Comparison of ENCODE assay signal across 17 cellular contexts in genomic region chr6:158568549-158568948, GRCh38. TPM values are rescaled to one million over a fixed set of nuclear protein-coding genes. Genes with fewer than 3 reads are reported as not detected.
A peak's percentile ranks its signal among the peaks of the same experiment; 100 is the strongest.
DNase-seq lines count a peak whose midpoint lies in the region; ATAC-seq, FAIRE-seq and TF ChIP-seq lines count a peak whose summit lies in the region.
"Had no signal": no experiment of that assay in that cellular context is flagged by ENCODE, and none has a peak within 500 bp of the region (broad histone marks: within the 10 kb centered on the region; RNA-seq: fewer than 3 reads in every experiment).

No MANE protein-coding gene starts in this region.

- no peak overlapping the region for H3K56ac ChIP-seq in H1 (replicated peaks; ENCODE audit: insufficient read length, low read depth, low read length)

- H2BK5ac ChIP-seq in H1 (ENCODE audit: low read depth, low read length) = peak overlapping the region; percentile 75; the same call in 1 of the 2 replicates

- no peak overlapping the region for H4K5ac ChIP-seq in H1 (ENCODE audit: insufficient read length, low read depth, low read length)

- no peak for TF ChIP-seq RAD21 in H1 (IDR thresholded peaks at IDR 0.05 in 1 of 2, conservative IDR thresholded peaks at IDR 0.05 in 1 of 2; ENCODE audit: low read depth in 2 of 2, low read length in 2 of 2)

- no peak overlapping the region for H2AK5ac ChIP-seq in H1 (ENCODE audit: low read depth, low read length)

- DNase-seq in activated naive CD4-positive, alpha-beta T cell treated with anti-CD3 and anti-CD28 coated beads, Interleukin-2, amount 50 U/mL, for 72 hours (ENCODE audit: low spot score in 2 of 2) = no peak
- DNase-seq in activated naive CD4-positive, alpha-beta T cell treated with Interleukin-2 at 50 U/mL for 16 hours = no peak
- no peak for DNase-seq in activated CD4-positive, alpha-beta memory T cell treated with anti-CD3 and anti-CD28 coated beads for 36 hours
- DNase-seq in H1 (ENCODE audit: low read depth in 1 of 2, low spot score in 2 of 2) (no peak), GM12892 (ENCODE audit: insufficient read length) (no peak), activated gamma-delta T cell (lab: John Stamatoyannopoulos, UW) (no peak), sigmoid colon (no peak)
- no peak for DNase-seq in stimulated activated effector memory CD8-positive, alpha-beta T cell treated with anti-CD3 and anti-CD28 coated beads, Interleukin-12 subunit alpha, Interleukin-12 subunit beta, amount 100 ng/mL, for 72 hours (ENCODE audit: low spot score in 2 of 2)
- DNase-seq: HFFc6, MV-4-11, NCI-H2081 treated with DMSO at 0.1 percent for 48 hours, NCI-H526, PC-3, WERI-Rb-1 had no signal

- H2AFZ ChIP-seq in H1 (ENCODE audit: low read length) = no peak overlapping the region

- H3K18ac ChIP-seq in H1 (ENCODE audit: extremely low read depth, low read length) = peak overlapping the region; percentile 19; the same call in 1 of the 2 replicates

- no peaks in the 10 kb centered on the region for H3K9me3 Mint-ChIP-seq in activated naive CD4-positive, alpha-beta T cell treated with anti-CD3 and anti-CD28 coated beads, Interleukin-2, amount 50 U/mL, for 72 hours
- no peaks in the 10 kb centered on the region for H3K9me3 Mint-ChIP-seq in activated CD4-positive, alpha-beta memory T cell treated with anti-CD3 and anti-CD28 coated beads for 36 hours
- H3K9me3 Mint-ChIP-seq in stimulated activated effector memory CD8-positive, alpha-beta T cell treated with anti-CD3 and anti-CD28 coated beads, Interleukin-12 subunit alpha, Interleukin-12 subunit beta, amount 100 ng/mL, for 72 hours = no peaks in the 10 kb centered on the region
- H3K9me3 Mint-ChIP-seq: HFFc6 had no signal

- TF ChIP-seq CTCF in H1 (IDR thresholded peaks at IDR 0.05; ENCODE audit: control extremely low read depth in 1 of 3, insufficient read depth in 1 of 3, low read depth in 1 of 3, low read length in 3 of 3) (no peak), sigmoid colon (IDR thresholded peaks at IDR 0.05) (no peak)

- H3K4me3 ChIP-seq in H1 (ENCODE audit: extremely low read depth in 1 of 4, insufficient read depth in 2 of 4, low read depth in 3 of 4, low read length in 4 of 4) (no peak overlapping the region), sigmoid colon (no peak overlapping the region)
- H3K4me3 ChIP-seq: dorsolateral prefrontal cortex, left lung had no signal

- peaks cover 0 to 8% (median 4%) of the 10 kb centered on the region in 4 experiments; a peak in 4 of 7 replicates for H3K4me1 ChIP-seq in H1 (replicated peaks in 1 of 4; ENCODE audit: control insufficient read depth in 3 of 4, insufficient read depth in 4 of 4, low read length in 3 of 4)
- no peaks in the 10 kb centered on the region for H3K4me1 ChIP-seq in sigmoid colon

- H2BK20ac ChIP-seq in H1 (ENCODE audit: low read length) = no peak overlapping the region

- peak overlapping the region; percentile 82 to 89 for H3K27ac Mint-ChIP-seq in activated naive CD4-positive, alpha-beta T cell treated with anti-CD3 and anti-CD28 coated beads, Interleukin-2, amount 50 U/mL, for 72 hours
- H3K27ac Mint-ChIP-seq in activated CD4-positive, alpha-beta memory T cell treated with anti-CD3 and anti-CD28 coated beads for 36 hours = peak overlapping the region; percentile 79
- H3K27ac Mint-ChIP-seq in stimulated activated effector memory CD8-positive, alpha-beta T cell treated with anti-CD3 and anti-CD28 coated beads, Interleukin-12 subunit alpha, Interleukin-12 subunit beta, amount 100 ng/mL, for 72 hours = peak overlapping the region; percentile 89

- H2BK120ac ChIP-seq in H1 (replicated peaks; ENCODE audit: low read depth, low read length) = no peak overlapping the region

- peaks cover 8 to 19% of the 10 kb centered on the region in 2 donors for H3K36me3 Mint-ChIP-seq in activated naive CD4-positive, alpha-beta T cell treated with anti-CD3 and anti-CD28 coated beads, Interleukin-2, amount 50 U/mL, for 72 hours
- H3K36me3 Mint-ChIP-seq in activated CD4-positive, alpha-beta memory T cell treated with anti-CD3 and anti-CD28 coated beads for 36 hours = peaks cover 10% of the 10 kb centered on the region
- peaks cover 40% of the 10 kb centered on the region for H3K36me3 Mint-ChIP-seq in stimulated activated effector memory CD8-positive, alpha-beta T cell treated with anti-CD3 and anti-CD28 coated beads, Interleukin-12 subunit alpha, Interleukin-12 subunit beta, amount 100 ng/mL, for 72 hours

- H3K79me2 ChIP-seq in H1 (ENCODE audit: control insufficient read depth in 1 of 2, insufficient read depth in 2 of 2, low read length in 2 of 2) = peaks cover 0 to 87% of the 10 kb centered on the region in 2 experiments; a peak in 3 of 4 replicates

- intact Hi-C loops in activated CD4-positive, alpha-beta memory T cell treated with anti-CD3 and anti-CD28 coated beads for 36 hours (cut with micrococcal nuclease) = no loop called here
- intact Hi-C loops in sigmoid colon (cut with DNase I) = no loop called here

- H3K23ac ChIP-seq in H1 (ENCODE audit: insufficient read length) = no peak overlapping the region

- no peaks in the 10 kb centered on the region for H3K27me3 Mint-ChIP-seq in activated CD4-positive, alpha-beta memory T cell treated with anti-CD3 and anti-CD28 coated beads for 36 hours

- H3K36me3 ChIP-seq in H1 (ENCODE audit: control insufficient read depth in 2 of 4, insufficient read depth in 4 of 4, low read length in 3 of 4) (peaks cover 0 to 2% (median 0%) of the 10 kb centered on the region in 4 experiments; a peak in 2 of 8 replicates), sigmoid colon (peaks cover 0 to 3% (median 0%) of the 10 kb centered on the region in 4 donors)

- peaks cover 74% of the 10 kb centered on the region for H3K4me1 Mint-ChIP-seq in activated CD4-positive, alpha-beta memory T cell treated with anti-CD3 and anti-CD28 coated beads for 36 hours (ENCODE audit: low read depth)
- H3K4me1 Mint-ChIP-seq in stimulated activated effector memory CD8-positive, alpha-beta T cell treated with anti-CD3 and anti-CD28 coated beads, Interleukin-12 subunit alpha, Interleukin-12 subunit beta, amount 100 ng/mL, for 72 hours = peaks cover 82% of the 10 kb centered on the region

- TF ChIP-seq POLR2A in H1 (IDR thresholded peaks at IDR 0.05; ENCODE audit: control extremely low read depth in 1 of 2, low read depth in 2 of 2, low read length in 2 of 2) = no peak
- TF ChIP-seq POLR2A in GM12892 (IDR thresholded peaks at IDR 0.05; ENCODE audit: low read depth, low read length) = no peak
- TF ChIP-seq POLR2A in sigmoid colon (IDR thresholded peaks at IDR 0.05) = no peak

- CTCF ChIA-PET in activated CD4-positive, alpha-beta memory T cell treated with anti-CD3 and anti-CD28 coated beads for 36 hours (lab: Charles Lee) = interaction anchor here (1.0 to 2.4 kb wide), 2 partner anchors 16 to 355 kb away, joined by 3 to 12 read pairs; no protein-coding TSS in a partner anchor
- CTCF ChIA-PET in H1 (lab: Charles Lee; ENCODE audit: partially characterized antibody) = interaction anchor here (0.7 to 3.1 kb wide), 9 partner anchors 10 to 347 kb away, joined by 3 to 12 read pairs (median 4); no protein-coding TSS in a partner anchor

- no peak overlapping the region; a peak in 1 of 4 replicates for H3K4me2 ChIP-seq in H1 (ENCODE audit: insufficient read depth in 1 of 2, low read depth in 2 of 2, low read length in 2 of 2)

- no peak overlapping the region for H3K27ac ChIP-seq in H1 (ENCODE audit: low read depth, low read length)
- no peak overlapping the region for H3K27ac ChIP-seq in sigmoid colon
- H3K27ac ChIP-seq: dorsolateral prefrontal cortex, left lung, WERI-Rb-1 had no signal

- 71% methylated on average over 5 of the region's 5 CpGs; no CpG with 5 or more reads in 1 of the 2 experiments for WGBS in H1 (ENCODE audit: extremely low coverage in 1 of 2, insufficient coverage in 1 of 2, insufficient read length in 1 of 2, insufficient replicate concordance in 2 of 2, low coverage in 1 of 2, low lambda C conversion rate in 2 of 2, missing lambda C conversion rate in 1 of 2), 2 experiments
- WGBS in sigmoid colon, 2 donors = 90 to 95% methylated on average over 5 of the region's 5 CpGs

- FAIRE-seq in H1 (lab: Jason Lieb, UNC) (no peak), GM12892 (lab: Jason Lieb, UNC) (no peak)
- FAIRE-seq: astrocyte had no signal

- H3K9me3 ChIP-seq in H1 (ENCODE audit: insufficient read depth in 2 of 2, low read depth in 1 of 2, low read length in 1 of 2) (no peaks in the 10 kb centered on the region), sigmoid colon (no peaks in the 10 kb centered on the region)
- H3K9me3 ChIP-seq: left lung had no signal

- no peak overlapping the region for H4K91ac ChIP-seq in H1 (replicated peaks; ENCODE audit: insufficient read length, low read length)

- POLR2A ChIA-PET in activated CD4-positive, alpha-beta memory T cell treated with anti-CD3 and anti-CD28 coated beads for 36 hours (lab: Charles Lee) = no interaction called here
- POLR2A ChIA-PET in H1 (lab: Charles Lee; ENCODE audit: partially characterized antibody) = interaction anchor here (0.6 to 1.5 kb wide), 4 partner anchors 10 to 40 kb away, joined by 3 to 4 read pairs (median 3); no protein-coding TSS in a partner anchor

- no peak overlapping the region for H2BK12ac ChIP-seq in H1 (ENCODE audit: low read depth, low read length)

- peaks cover 46% of the 10 kb centered on the region for H3K79me1 ChIP-seq in H1 (ENCODE audit: low read depth, low read length)

- peaks cover 32 to 51% of the 10 kb centered on the region in 2 experiments for H4K20me1 ChIP-seq in H1 (replicated peaks in 1 of 2; ENCODE audit: control insufficient read depth in 1 of 2, insufficient read depth in 2 of 2, low read length in 2 of 2)

- H3K14ac ChIP-seq in H1 (ENCODE audit: insufficient read length) = no peak overlapping the region

- no peaks in the 10 kb centered on the region; the same call in 1 of the 2 replicates for H3K23me2 ChIP-seq in H1 (ENCODE audit: low read depth, low read length)

- H3K4ac ChIP-seq in H1 (replicated peaks; ENCODE audit: insufficient read length, low read depth, low read length) = no peak overlapping the region

- no peak overlapping the region for H2BK15ac ChIP-seq in H1 (ENCODE audit: low read length)

- H4K8ac ChIP-seq in H1 (ENCODE audit: extremely low read depth, insufficient read depth, low read length) = no peak overlapping the region

- TF ChIP-seq EP300 in H1 (IDR thresholded peaks at IDR 0.05; ENCODE audit: borderline replicate concordance in 1 of 2, low read depth in 2 of 2, low read length in 2 of 2) = no peak
- no peak for TF ChIP-seq EP300 in sigmoid colon (IDR thresholded peaks at IDR 0.05)

- H3K27me3 ChIP-seq in H1 (replicated peaks in 1 of 4; ENCODE audit: control insufficient read depth in 3 of 4, extremely low read depth in 1 of 4, insufficient read depth in 3 of 4, low read length in 3 of 4) (no peaks in the 10 kb centered on the region), sigmoid colon (no peaks in the 10 kb centered on the region)
- H3K27me3 ChIP-seq: dorsolateral prefrontal cortex, left lung had no signal

- no peak overlapping the region for H3K9ac ChIP-seq in H1 (replicated peaks in 1 of 4; ENCODE audit: extremely low read depth in 1 of 4, low read depth in 3 of 4, low read length in 3 of 4)

- H3K4me3 Mint-ChIP-seq in activated CD4-positive, alpha-beta memory T cell treated with anti-CD3 and anti-CD28 coated beads for 36 hours = no peak overlapping the region
- H3K4me3 Mint-ChIP-seq in stimulated activated effector memory CD8-positive, alpha-beta T cell treated with anti-CD3 and anti-CD28 coated beads, Interleukin-12 subunit alpha, Interleukin-12 subunit beta, amount 100 ng/mL, for 72 hours = peak overlapping the region; percentile 64
- H3K4me3 Mint-ChIP-seq: HFFc6 had no signal

- no peak for ATAC-seq in activated naive CD4-positive, alpha-beta T cell treated with anti-CD3 and anti-CD28 coated beads, Interleukin-2, amount 50 U/mL, for 72 hours
- ATAC-seq in stimulated activated effector memory CD8-positive, alpha-beta T cell treated with anti-CD3 and anti-CD28 coated beads, Interleukin-12 subunit alpha, Interleukin-12 subunit beta, amount 100 ng/mL, for 72 hours = no peak
- ATAC-seq: left lung, PC-3 had no signal

RNA-seq across cellular contexts. Expression of gene TMEM181, which starts 8.7 kb away (rescaled TPM):
- 10 to 100 TPM; 11.9 to 12.3 TPM for total RNA-seq in activated naive CD4-positive, alpha-beta T cell treated with anti-CD3 and anti-CD28 coated beads, Interleukin-2, amount 50 U/mL, for 72 hours
- total RNA-seq in activated CD4-positive, alpha-beta memory T cell treated with anti-CD3 and anti-CD28 coated beads for 36 hours = 10 to 100 TPM; 11.3 to 11.6 TPM
- 18.2 and 19.0 TPM in 2 replicates for total RNA-seq in H1 (2021; fragmentation: NEBNext Ultra II Directional; extraction: Animal tissue kit (Norgen Biotek cat#: 25700))
- polyA plus RNA-seq in H1 (2011; rRNA removed) = 7.3 and 8.6 TPM in 2 replicates
- polyA plus RNA-seq in H1 (2011; cell fraction: cytosol; rRNA removed) = 11.3 TPM
- 10.5 TPM for polyA plus RNA-seq in H1 (2011; cell fraction: nucleus; rRNA removed)
- 9.2 to 13.3 TPM (median 11.6 TPM) in 4 replicates for polyA plus RNA-seq in H1 (2012, experiment 1 of 2)
- polyA plus RNA-seq in H1 (2012, experiment 2 of 2) = 1.0 TPM
- 13.3 TPM for polyA plus RNA-seq in H1 (2013, experiment 1 of 2)
- polyA plus RNA-seq in H1 (2013, experiment 2 of 2) = 13.7 TPM
- polyA minus RNA-seq in H1 (2011; rRNA and poly(A)+ RNA removed) = 15.0 and 16.7 TPM in 2 replicates
- 9.5 TPM for polyA minus RNA-seq in H1 (2011; cell fraction: cytosol; rRNA and poly(A)+ RNA removed)
- polyA minus RNA-seq in H1 (2011; cell fraction: nucleus; rRNA and poly(A)+ RNA removed) = 15.6 TPM
- polyA plus RNA-seq in GM12892 (2012; ENCODE audit: missing spikeins) = 6.9 TPM
- total RNA-seq in sigmoid colon = 10 to 100 TPM; 20.8 to 24.7 (median 22.9) TPM
- polyA plus RNA-seq in sigmoid colon = 10 to 100 TPM in 1 of 3 donors, 1 to 10 TPM in 2; 4.6 to 18.8 (median 6.0) TPM
